ENCODE assay signal across 17 cellular contexts in the genomic region with DNA sequence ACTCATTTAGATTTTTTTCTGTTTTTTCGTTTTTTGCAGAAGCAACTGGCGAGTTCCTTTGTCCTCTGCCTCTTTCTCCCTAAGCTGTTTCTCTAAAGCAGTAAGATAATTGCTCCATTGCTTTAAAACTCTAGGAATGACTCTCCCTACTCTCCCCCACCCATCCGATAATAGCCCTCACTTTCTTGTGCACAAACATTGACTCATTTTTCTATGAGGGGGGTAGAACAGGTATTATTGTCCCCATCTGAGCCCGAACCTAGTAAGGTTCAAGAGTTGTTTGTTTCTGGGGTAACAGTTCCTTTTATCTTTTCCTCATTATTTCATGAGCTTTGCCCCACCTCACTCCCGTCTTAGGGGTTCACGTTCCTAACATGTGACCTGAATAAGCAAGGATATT.
"Had no signal": no experiment of that assay in that cellular context is flagged by ENCODE, and none has a peak within 500 bp of the region (broad histone marks: within the 10 kb centered on the region; RNA-seq: fewer than 3 reads in every experiment).

No MANE protein-coding gene starts in this region.

- ATAC-seq: activated CD4-positive, CD25-positive, alpha-beta regulatory T cell treated with anti-CD3 and anti-CD28 coated beads, Interleukin-2, amount 50 U/mL, for 24 hours; activated naive CD8-positive, alpha-beta T cell treated with anti-CD3 and anti-CD28 coated beads, Interleukin-2, amount 50 U/mL, for 24 hours; body of pancreas had no signal

- H3K9me3 ChIP-seq: body of pancreas, esophagus muscularis mucosa, suprapubic skin, tibial nerve, uterus had no signal

- H3K27ac ChIP-seq: body of pancreas, esophagus muscularis mucosa, suprapubic skin, tibial nerve, uterus had no signal

- DNase-seq: activated CD4-positive, alpha-beta memory T cell treated with anti-CD3 and anti-CD28 coated beads, Interleukin-2, amount 10 ng/mL, durations not matched to agents 7 days and 5 days; activated CD4-positive, alpha-beta T cell treated with anti-CD3 and anti-CD28 coated beads, Interleukin-2, amount 10 ng/mL, durations not matched to agents 24 days and 14 days; activated gamma-delta T cell; activated naive CD4-positive, alpha-beta T cell treated with anti-CD3 and anti-CD28 coated beads, Interleukin-2, amount 50 U/mL, for 16 hours; activated naive CD8-positive, alpha-beta T cell treated with anti-CD3 and anti-CD28 coated beads, Interleukin-2, amount 50 U/mL, for 24 hours; body of pancreas; effector memory CD4-positive, alpha-beta T cell; glutamatergic neuron; naive B cell; stimulated activated CD4-positive, alpha-beta T cell treated with anti-CD3 and anti-CD28 coated beads, Interleukin-1b, Interleukin-23, amount 100 ng/mL, for 48 hours; T-helper 9 cell; uterus had no signal

- H3K4me3 ChIP-seq: body of pancreas, esophagus muscularis mucosa, suprapubic skin, tibial nerve, uterus had no signal

- H3K4me1 ChIP-seq: uterus had no signal

- H3K36me3 ChIP-seq: esophagus muscularis mucosa, suprapubic skin, tibial nerve, uterus had no signal

- FAIRE-seq: frontal cortex had no signal

- H3K27me3 ChIP-seq: body of pancreas, esophagus muscularis mucosa, suprapubic skin, tibial nerve, uterus had no signal
